In the genomic region with DNA sequence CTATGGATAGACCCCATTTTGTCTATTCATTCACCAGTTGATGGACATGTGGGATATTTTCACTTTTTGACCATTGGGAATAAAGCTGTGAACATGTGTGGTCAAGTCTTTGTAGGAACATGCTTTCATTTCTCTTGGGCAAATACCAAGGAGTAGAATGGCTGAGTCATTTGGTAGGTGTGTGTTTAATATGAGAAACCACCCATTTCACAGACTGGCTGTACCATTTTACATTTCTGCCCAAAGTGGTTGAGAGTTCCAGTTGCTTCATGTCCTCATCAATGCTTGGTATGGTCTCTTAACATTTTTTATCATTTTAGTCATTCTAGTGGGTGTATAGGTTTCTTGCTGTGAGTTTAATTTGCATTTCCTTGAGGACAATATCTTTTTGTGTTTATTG, we compare ENCODE assay signal across 17 cellular contexts.
DNase-seq lines count a peak whose midpoint lies in the region; ATAC-seq and TF ChIP-seq lines count a peak whose summit lies in the region.
"Had no signal": no experiment of that assay in that cellular context is flagged by ENCODE, and none has a peak within 500 bp of the region (broad histone marks: within the 10 kb centered on the region; RNA-seq: fewer than 3 reads in every experiment).

No MANE protein-coding gene starts in this region.

- CTCF ChIA-PET in activated CD4-positive, alpha-beta T cell treated with anti-CD3 and anti-CD28 coated beads for 36 hours (lab: Charles Lee): no interaction called here
- CTCF ChIA-PET in HCT116 (lab: Charles Lee): no interaction called here
- CTCF ChIA-PET in mammary epithelial cell (lab: Charles Lee; ENCODE audit: low non-redundant PET): interaction anchor here (0.8 kb wide), 1 partner anchor 40 kb away, joined by 5 read pairs; no protein-coding TSS in a partner anchor
- CTCF ChIA-PET in CD4-positive, alpha-beta T cell (lab: Charles Lee): no interaction called here
- CTCF ChIA-PET in activated naive CD4-positive, alpha-beta T cell treated with anti-CD3 and anti-CD28 coated beads, Interleukin-2, amount 10 ng/mL, durations not matched to agents 7 days and 5 days (lab: Charles Lee): interaction anchor here (1.9 kb wide), 1 partner anchor 11 kb away, joined by 4 read pairs; no protein-coding TSS in a partner anchor

- no peak overlapping the region for H3K4me3 ChIP-seq in HCT116 (replicated peaks in 1 of 2; ENCODE audit: low read depth in 1 of 2, low read length in 2 of 2)
- H3K4me3 ChIP-seq in mammary epithelial cell (replicated peaks in 1 of 3; ENCODE audit: insufficient read depth in 1 of 3, low read depth in 2 of 3, low read length in 3 of 3): no peak overlapping the region
- H3K4me3 ChIP-seq in SJCRH30: no peak overlapping the region
- H3K4me3 ChIP-seq: A549 had no signal

- intact Hi-C loops in activated CD4-positive, alpha-beta T cell treated with anti-CD3 and anti-CD28 coated beads for 36 hours (cut with DNase I, micrococcal nuclease): no loop called here
- intact Hi-C loops in activated CD4-positive, alpha-beta T cell treated with anti-CD3 and anti-CD28 coated beads, Interleukin-2, amount 10 ng/mL, durations not matched to agents 24 days and 14 days (cut with micrococcal nuclease): no loop called here
- intact Hi-C loops in HCT116 (cut with micrococcal nuclease): no loop called here
- intact Hi-C loops in mammary epithelial cell (cut with micrococcal nuclease): no loop called here
- intact Hi-C loops in CD4-positive, alpha-beta T cell (cut with DNase I, micrococcal nuclease): no loop called here

- DNase-seq in activated CD4-positive, alpha-beta T cell treated with anti-CD3 and anti-CD28 coated beads for 36 hours: no peak
- DNase-seq in activated CD4-positive, alpha-beta T cell treated with anti-CD3 and anti-CD28 coated beads, Interleukin-2, amount 10 ng/mL, durations not matched to agents 24 days and 14 days: no peak
- DNase-seq in HCT116 (ENCODE audit: low read depth, low spot score): no peak
- DNase-seq in mammary epithelial cell: peak; percentile 80
- peak; percentile 58 to 79 for DNase-seq in foreskin keratinocyte
- DNase-seq in CD4-positive, alpha-beta T cell: no peak
- DNase-seq in SJCRH30: no peak
- no peak for DNase-seq in activated naive CD4-positive, alpha-beta T cell treated with anti-CD3 and anti-CD28 coated beads, Interleukin-2, amount 10 ng/mL, durations not matched to agents 7 days and 5 days
- DNase-seq: AML-193; CD4-positive, alpha-beta memory T cell; DMS79 treated with DMSO at 0.1 percent for 48 hours; GF-D8; GOT3; H7 had no signal

- H3K27ac Mint-ChIP-seq in activated CD4-positive, alpha-beta T cell treated with anti-CD3 and anti-CD28 coated beads for 36 hours: no peak overlapping the region
- H3K27ac Mint-ChIP-seq in activated CD4-positive, alpha-beta T cell treated with anti-CD3 and anti-CD28 coated beads, Interleukin-2, amount 10 ng/mL, durations not matched to agents 24 days and 14 days: no peak overlapping the region
- no peak overlapping the region for H3K27ac Mint-ChIP-seq in CD4-positive, alpha-beta T cell
- H3K27ac Mint-ChIP-seq in activated naive CD4-positive, alpha-beta T cell treated with anti-CD3 and anti-CD28 coated beads, Interleukin-2, amount 10 ng/mL, durations not matched to agents 7 days and 5 days: no peak overlapping the region

- H2AFZ ChIP-seq in HCT116 (ENCODE audit: low read depth, low read length, poor library complexity, severe bottlenecking) (no peak overlapping the region), mammary epithelial cell (ENCODE audit: low read depth, low read length) (no peak overlapping the region)

- H3K27me3 ChIP-seq in HCT116 (ENCODE audit: insufficient read depth, low read length) (no peaks in the 10 kb centered on the region), mammary epithelial cell (ENCODE audit: insufficient read depth, low read length) (no peaks in the 10 kb centered on the region), foreskin keratinocyte (no peaks in the 10 kb centered on the region), SJCRH30 (no peaks in the 10 kb centered on the region)
- no peaks in the 10 kb centered on the region for H3K27me3 ChIP-seq in CD4-positive, alpha-beta T cell (ENCODE audit: control insufficient read depth, insufficient read depth, low read length)

- H3K27me3 Mint-ChIP-seq in activated CD4-positive, alpha-beta T cell treated with anti-CD3 and anti-CD28 coated beads for 36 hours: no peaks in the 10 kb centered on the region
- H3K27me3 Mint-ChIP-seq in activated CD4-positive, alpha-beta T cell treated with anti-CD3 and anti-CD28 coated beads, Interleukin-2, amount 10 ng/mL, durations not matched to agents 24 days and 14 days: peaks cover 2% of the 10 kb centered on the region
- no peaks in the 10 kb centered on the region for H3K27me3 Mint-ChIP-seq in CD4-positive, alpha-beta T cell
- H3K27me3 Mint-ChIP-seq in activated naive CD4-positive, alpha-beta T cell treated with anti-CD3 and anti-CD28 coated beads, Interleukin-2, amount 10 ng/mL, durations not matched to agents 7 days and 5 days: no peaks in the 10 kb centered on the region
- H3K27me3 Mint-ChIP-seq: CD4-positive, alpha-beta memory T cell had no signal

- no peak for TF ChIP-seq RAD21 in HCT116 (IDR thresholded peaks at IDR 0.05; ENCODE audit: low read depth)

- POLR2A ChIA-PET in activated CD4-positive, alpha-beta T cell treated with anti-CD3 and anti-CD28 coated beads for 36 hours (lab: Charles Lee): no interaction called here
- POLR2A ChIA-PET in HCT116 (lab: Charles Lee): no interaction called here
- POLR2A ChIA-PET in CD4-positive, alpha-beta T cell (lab: Charles Lee): no interaction called here

- H3K4me1 Mint-ChIP-seq in activated CD4-positive, alpha-beta T cell treated with anti-CD3 and anti-CD28 coated beads for 36 hours: peaks cover 3% of the 10 kb centered on the region
- H3K4me1 Mint-ChIP-seq in activated CD4-positive, alpha-beta T cell treated with anti-CD3 and anti-CD28 coated beads, Interleukin-2, amount 10 ng/mL, durations not matched to agents 24 days and 14 days: no peaks in the 10 kb centered on the region
- H3K4me1 Mint-ChIP-seq in CD4-positive, alpha-beta T cell (ENCODE audit: low read depth): no peaks in the 10 kb centered on the region
- no peaks in the 10 kb centered on the region for H3K4me1 Mint-ChIP-seq in activated naive CD4-positive, alpha-beta T cell treated with anti-CD3 and anti-CD28 coated beads, Interleukin-2, amount 10 ng/mL, durations not matched to agents 7 days and 5 days

- peaks cover 2% of the 10 kb centered on the region for H3K9me3 Mint-ChIP-seq in activated CD4-positive, alpha-beta T cell treated with anti-CD3 and anti-CD28 coated beads for 36 hours (ENCODE audit: low read depth)
- H3K9me3 Mint-ChIP-seq in activated CD4-positive, alpha-beta T cell treated with anti-CD3 and anti-CD28 coated beads, Interleukin-2, amount 10 ng/mL, durations not matched to agents 24 days and 14 days: no peaks in the 10 kb centered on the region
- H3K9me3 Mint-ChIP-seq in CD4-positive, alpha-beta T cell: no peaks in the 10 kb centered on the region
- no peaks in the 10 kb centered on the region for H3K9me3 Mint-ChIP-seq in activated naive CD4-positive, alpha-beta T cell treated with anti-CD3 and anti-CD28 coated beads, Interleukin-2, amount 10 ng/mL, durations not matched to agents 7 days and 5 days

- H3K27ac ChIP-seq in HCT116 (ENCODE audit: low read depth, low read length) (no peak overlapping the region), mammary epithelial cell (ENCODE audit: insufficient read depth, low read depth, low read length) (no peak overlapping the region), foreskin keratinocyte (no peak overlapping the region), SJCRH30 (no peak overlapping the region)
- H3K27ac ChIP-seq in CD4-positive, alpha-beta T cell (ENCODE audit: low read depth, low read length): no peak overlapping the region
- H3K27ac ChIP-seq: 22Rv1, A549, C4-2B had no signal

- TF ChIP-seq CTCF in HCT116 (IDR thresholded peaks at IDR 0.05 in 2 of 3, conservative IDR thresholded peaks at IDR 0.05 in 1 of 3; ENCODE audit: borderline replicate concordance in 1 of 3, insufficient read depth in 1 of 3, low read depth in 2 of 3, low read length in 2 of 3): no peak
- no peak for TF ChIP-seq CTCF in mammary epithelial cell (conservative IDR thresholded peaks at IDR 0.05 in 1 of 2, IDR thresholded peaks at IDR 0.05 in 1 of 2; ENCODE audit: extremely low read depth in 1 of 2, insufficient read depth in 1 of 2, low read depth in 1 of 2, low read length in 2 of 2)
- no peak for TF ChIP-seq CTCF in foreskin keratinocyte (conservative IDR thresholded peaks at IDR 0.05)
- no peak for TF ChIP-seq CTCF in CD4-positive, alpha-beta T cell (IDR thresholded peaks at IDR 0.05)

- H3K36me3 ChIP-seq in HCT116 (ENCODE audit: control insufficient read depth in 1 of 2, insufficient read depth in 2 of 2, low read length in 2 of 2) (no peaks in the 10 kb centered on the region), mammary epithelial cell (ENCODE audit: insufficient read depth, low read length) (no peaks in the 10 kb centered on the region), SJCRH30 (no peaks in the 10 kb centered on the region)

- RAD21 ChIA-PET in HCT116 (lab: Charles Lee; ENCODE audit: low non-redundant PET in 1 of 2, low total read pairs in 2 of 2, uncharacterized antibody in 2 of 2, unreplicated experiment in 2 of 2): no interaction called here

- no peaks in the 10 kb centered on the region for H4K20me1 ChIP-seq in HCT116 (ENCODE audit: insufficient read depth)
- no peaks in the 10 kb centered on the region for H4K20me1 ChIP-seq in mammary epithelial cell (ENCODE audit: insufficient read depth, low read length)

- in situ Hi-C loops in mammary epithelial cell (cut with MboI; ENCODE audit: low sequenced_read_pairs in 2 of 2): no loop called here

- no peak overlapping the region for H3K4me2 ChIP-seq in HCT116 (ENCODE audit: low read length)
- peak overlapping the region; percentile 44 for H3K4me2 ChIP-seq in mammary epithelial cell (ENCODE audit: insufficient read depth, low read depth, low read length)
- H3K4me2 ChIP-seq: A549 had no signal

- BruUV-seq in HCT116 (replicated peaks; lab: Mats Ljungman, UMichigan) (no TSS peak), mammary epithelial cell (replicated peaks; lab: Mats Ljungman, UMichigan) (no TSS peak)

- TF ChIP-seq POLR2A in HCT116 (IDR thresholded peaks at IDR 0.05; ENCODE audit: borderline replicate concordance, extremely low read depth, insufficient read depth, insufficient read length): no peak

- H3K9ac ChIP-seq in HCT116 (ENCODE audit: low read length) (no peak overlapping the region), mammary epithelial cell (ENCODE audit: insufficient read depth, low read length) (no peak overlapping the region)

- peak; percentile 47 for ATAC-seq in activated CD4-positive, alpha-beta T cell treated with anti-CD3 and anti-CD28 coated beads for 36 hours
- ATAC-seq in HCT116 (no peak), foreskin keratinocyte (no peak)
- no peak for ATAC-seq in CD4-positive, alpha-beta T cell (ENCODE audit: poor library complexity)
- ATAC-seq: A549 had no signal

- H3K4me1 ChIP-seq in HCT116 (ENCODE audit: control insufficient read depth in 1 of 2, insufficient read depth in 2 of 2, low read length in 2 of 2) (peaks cover 0 to 9% of the 10 kb centered on the region in 2 experiments; a peak in 2 of 4 replicates), mammary epithelial cell (ENCODE audit: insufficient read depth, low read length) (peaks cover 23% of the 10 kb centered on the region), foreskin keratinocyte (peaks cover 12% of the 10 kb centered on the region), SJCRH30 (no peaks in the 10 kb centered on the region)

- no peak overlapping the region for H3K4me3 Mint-ChIP-seq in activated CD4-positive, alpha-beta T cell treated with anti-CD3 and anti-CD28 coated beads for 36 hours
- no peak overlapping the region for H3K4me3 Mint-ChIP-seq in activated CD4-positive, alpha-beta T cell treated with anti-CD3 and anti-CD28 coated beads, Interleukin-2, amount 10 ng/mL, durations not matched to agents 24 days and 14 days
- H3K4me3 Mint-ChIP-seq in CD4-positive, alpha-beta T cell: no peak overlapping the region
- H3K4me3 Mint-ChIP-seq in activated naive CD4-positive, alpha-beta T cell treated with anti-CD3 and anti-CD28 coated beads, Interleukin-2, amount 10 ng/mL, durations not matched to agents 7 days and 5 days: no peak overlapping the region
- H3K4me3 Mint-ChIP-seq: CD4-positive, alpha-beta memory T cell had no signal

- no peaks in the 10 kb centered on the region for H3K79me2 ChIP-seq in HCT116 (ENCODE audit: insufficient read depth, low read length)
- H3K79me2 ChIP-seq in mammary epithelial cell (ENCODE audit: insufficient read depth, low read length): no peaks in the 10 kb centered on the region

- H3K36me3 Mint-ChIP-seq in activated CD4-positive, alpha-beta T cell treated with anti-CD3 and anti-CD28 coated beads for 36 hours (ENCODE audit: low read depth): peaks cover 2% of the 10 kb centered on the region
- H3K36me3 Mint-ChIP-seq in activated CD4-positive, alpha-beta T cell treated with anti-CD3 and anti-CD28 coated beads, Interleukin-2, amount 10 ng/mL, durations not matched to agents 24 days and 14 days (ENCODE audit: low read depth): no peaks in the 10 kb centered on the region
- H3K36me3 Mint-ChIP-seq in CD4-positive, alpha-beta T cell (ENCODE audit: low read depth): peaks cover 23% of the 10 kb centered on the region
- H3K36me3 Mint-ChIP-seq in activated naive CD4-positive, alpha-beta T cell treated with anti-CD3 and anti-CD28 coated beads, Interleukin-2, amount 10 ng/mL, durations not matched to agents 7 days and 5 days: no peaks in the 10 kb centered on the region

- H3K9me2 ChIP-seq in HCT116 (ENCODE audit: insufficient read depth): no peaks in the 10 kb centered on the region

- dilution Hi-C loops in mammary epithelial cell (cut with HindIII; ENCODE audit: low sequenced_read_pairs): loop anchor here (10.0 kb wide), 2 partner anchors 50 to 100 kb away; no protein-coding TSS in a partner anchor

- H3K9me3 ChIP-seq in HCT116 (ENCODE audit: control insufficient read depth in 1 of 2, insufficient read depth in 1 of 2, low read depth in 1 of 2, low read length in 2 of 2): no peaks in the 10 kb centered on the region
- H3K9me3 ChIP-seq in mammary epithelial cell (replicated peaks; ENCODE audit: insufficient read depth, low read length): peaks cover 6% of the 10 kb centered on the region
- H3K9me3 ChIP-seq in CD4-positive, alpha-beta T cell (ENCODE audit: control insufficient read depth, low read length): no peaks in the 10 kb centered on the region
- peaks cover 4% of the 10 kb centered on the region; the same call in 1 of the 2 replicates for H3K9me3 ChIP-seq in SJCRH30 (replicated peaks)

Comparison
In these comparisons a context has a peak if more than half of its experiments do, and no peak if none do; other contexts are left out.
1. DNase-seq: peak in mammary epithelial cell (single experiment) and foreskin keratinocyte (2 of 2); none in activated CD4-positive, alpha-beta T cell treated with anti-CD3 and anti-CD28 coated beads for 36 hours (single experiment), activated CD4-positive, alpha-beta T cell treated with anti-CD3 and anti-CD28 coated beads, Interleukin-2, amount 10 ng/mL, durations not matched to agents 24 days and 14 days (single experiment), HCT116 (single experiment), CD4-positive, alpha-beta T cell (0 of 10), SJCRH30 (0 of 2) and activated naive CD4-positive, alpha-beta T cell treated with anti-CD3 and anti-CD28 coated beads, Interleukin-2, amount 10 ng/mL, durations not matched to agents 7 days and 5 days (single experiment).
2. CTCF ChIA-PET loops: an anchor here in mammary epithelial cell (0.8 kb wide) and activated naive CD4-positive, alpha-beta T cell treated with anti-CD3 and anti-CD28 coated beads, Interleukin-2, amount 10 ng/mL, durations not matched to agents 7 days and 5 days (1.9 kb wide); none called in activated CD4-positive, alpha-beta T cell treated with anti-CD3 and anti-CD28 coated beads for 36 hours, HCT116 and CD4-positive, alpha-beta T cell.